Comparison of ENCODE assay signal across 12 cellular contexts in genomic region chr9:79263666-79264460, GRCh38.
A peak's percentile ranks its signal among the peaks of the same experiment; 100 is the strongest.
DNase-seq lines count a peak whose midpoint lies in the region; ATAC-seq and TF ChIP-seq lines count a peak whose summit lies in the region.
"Had no signal": no experiment of that assay in that cellular context is flagged by ENCODE, and none has a peak within 500 bp of the region (broad histone marks: within the 10 kb centered on the region; RNA-seq: fewer than 3 reads in every experiment).

No MANE protein-coding gene starts in this region.

- no peaks in the 10 kb centered on the region for H3K4me1 Mint-ChIP-seq in activated CD4-positive, alpha-beta T cell treated with anti-CD3 and anti-CD28 coated beads, Interleukin-2, amount 10 ng/mL, durations not matched to agents 24 days and 14 days
- H3K4me1 Mint-ChIP-seq: activated naive CD4-positive, alpha-beta T cell treated with anti-CD3 and anti-CD28 coated beads, Interleukin-2, amount 50 U/mL, for 24 hours had no signal

- no peaks in the 10 kb centered on the region for H3K9me3 Mint-ChIP-seq in activated CD4-positive, alpha-beta T cell treated with anti-CD3 and anti-CD28 coated beads, Interleukin-2, amount 10 ng/mL, durations not matched to agents 24 days and 14 days
- H3K9me3 Mint-ChIP-seq: CD4-positive, alpha-beta T cell had no signal

- H3K4me3 ChIP-seq in fibroblast of the aortic adventitia (ENCODE audit: low read depth, low read length), result no peak overlapping the region
- H3K4me3 ChIP-seq: coronary artery had no signal

- H3K27ac Mint-ChIP-seq in activated CD4-positive, alpha-beta T cell treated with anti-CD3 and anti-CD28 coated beads, Interleukin-2, amount 10 ng/mL, durations not matched to agents 24 days and 14 days, result no peak overlapping the region
- H3K27ac Mint-ChIP-seq: activated naive CD4-positive, alpha-beta T cell treated with anti-CD3 and anti-CD28 coated beads, Interleukin-2, amount 50 U/mL, for 24 hours; CD4-positive, alpha-beta T cell had no signal

- no peak for TF ChIP-seq CTCF in fibroblast of the aortic adventitia (IDR thresholded peaks at IDR 0.05; ENCODE audit: insufficient read depth, low read length)

- no peak for ATAC-seq in HG03196 (IDR thresholded peaks at IDR 0.05; ENCODE audit: unreplicated experiment)
- no peak for ATAC-seq in HG03108 (IDR thresholded peaks at IDR 0.05; ENCODE audit: unreplicated experiment)
- ATAC-seq in HG02852 (IDR thresholded peaks at IDR 0.05; ENCODE audit: unreplicated experiment), result no peak

- no peaks in the 10 kb centered on the region for H3K27me3 Mint-ChIP-seq in activated CD4-positive, alpha-beta T cell treated with anti-CD3 and anti-CD28 coated beads, Interleukin-2, amount 10 ng/mL, durations not matched to agents 24 days and 14 days

- no peaks in the 10 kb centered on the region for H3K36me3 Mint-ChIP-seq in activated CD4-positive, alpha-beta T cell treated with anti-CD3 and anti-CD28 coated beads, Interleukin-2, amount 10 ng/mL, durations not matched to agents 24 days and 14 days (ENCODE audit: low read depth)
- H3K36me3 Mint-ChIP-seq: activated naive CD4-positive, alpha-beta T cell treated with anti-CD3 and anti-CD28 coated beads, Interleukin-2, amount 50 U/mL, for 24 hours had no signal

- no peak overlapping the region for H3K4me3 Mint-ChIP-seq in activated CD4-positive, alpha-beta T cell treated with anti-CD3 and anti-CD28 coated beads, Interleukin-2, amount 10 ng/mL, durations not matched to agents 24 days and 14 days
- H3K4me3 Mint-ChIP-seq: activated naive CD4-positive, alpha-beta T cell treated with anti-CD3 and anti-CD28 coated beads, Interleukin-2, amount 50 U/mL, for 24 hours; CD4-positive, alpha-beta T cell had no signal

- intact Hi-C loops in activated CD4-positive, alpha-beta T cell treated with anti-CD3 and anti-CD28 coated beads, Interleukin-2, amount 10 ng/mL, durations not matched to agents 24 days and 14 days (cut with micrococcal nuclease), result no loop called here

- peak; percentile 12 to 16 for DNase-seq in AML-193 (lab: John Stamatoyannopoulos, UW)
- DNase-seq in G401 (ENCODE audit: low spot score), result peak; percentile 43
- DNase-seq in NCI-H69 (lab: John Stamatoyannopoulos, UW), result peak; percentile 95
- DNase-seq in fibroblast of the aortic adventitia (ENCODE audit: low read depth), result peak; percentile 1
- no peak for DNase-seq in activated CD4-positive, alpha-beta T cell treated with anti-CD3 and anti-CD28 coated beads, Interleukin-2, amount 10 ng/mL, durations not matched to agents 24 days and 14 days
- DNase-seq: CD4-positive, alpha-beta T cell; NCI-H1048 had no signal

- in situ Hi-C loops in G401 (cut with HindIII; ENCODE audit: low sequenced_read_pairs), result no loop called here
